In the genomic region with DNA sequence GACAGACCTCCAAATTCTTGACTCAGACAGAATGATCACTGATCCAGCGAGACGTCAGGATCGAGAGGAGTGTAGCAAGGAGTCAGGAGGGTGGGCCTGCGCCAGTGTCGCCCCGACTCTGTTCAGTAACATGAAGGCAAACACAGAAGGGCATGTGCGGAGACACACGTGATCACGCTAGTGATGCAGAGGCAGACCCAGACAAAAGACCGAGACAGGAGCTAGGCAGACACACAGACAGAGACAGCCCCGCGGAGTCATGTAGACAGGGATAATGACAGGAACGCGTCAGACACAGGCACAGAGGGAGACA, we compare ENCODE assay signal across 8 cellular contexts. TPM values are rescaled to one million over a fixed set of nuclear protein-coding genes. Genes with fewer than 3 reads are reported as not detected.
DNase-seq lines count a peak whose midpoint lies in the region; ATAC-seq and TF ChIP-seq lines count a peak whose summit lies in the region.

No MANE protein-coding gene starts in this region.

- CTCF ChIA-PET in activated CD8-positive, alpha-beta T cell treated with anti-CD3 and anti-CD28 coated beads for 36 hours (lab: Charles Lee): interaction anchor here (0.8 to 1.2 kb wide), 3 partner anchors 16 to 45 kb away, joined by 3 to 5 read pairs (median 3); no protein-coding TSS in a partner anchor

- peaks cover 21% of the 10 kb centered on the region for H3K4me1 ChIP-seq in iPS-18a (ENCODE audit: control insufficient read depth, low read depth, low read length)
- H3K4me1 ChIP-seq in stomach smooth muscle (ENCODE audit: control insufficient read depth, insufficient read depth, low read length): peaks cover 73% of the 10 kb centered on the region

- peak overlapping the region; percentile 64 for H3K9ac ChIP-seq in iPS-18a (ENCODE audit: low read length)
- H3K9ac ChIP-seq in stomach smooth muscle (ENCODE audit: low read length in 2 of 2): peak overlapping the region; percentile 72 to 98

- POLR2A ChIA-PET in activated CD8-positive, alpha-beta T cell treated with anti-CD3 and anti-CD28 coated beads for 36 hours (lab: Charles Lee): interaction anchor here (0.5 to 6.6 kb wide), 8 partner anchors 9 to 264 kb away, joined by 3 to 35 read pairs (median 3); a partner anchor contains a TSS

- H3K27ac ChIP-seq in iPS-18a (ENCODE audit: low read length): no peak overlapping the region
- H3K27ac ChIP-seq in stomach smooth muscle (ENCODE audit: low read length): peak overlapping the region; percentile 92

- no peak for ATAC-seq in activated CD8-positive, alpha-beta T cell treated with anti-CD3 and anti-CD28 coated beads for 36 hours
- no peak for ATAC-seq in GM19467 (IDR thresholded peaks at IDR 0.05; ENCODE audit: unreplicated experiment)

- DNase-seq in AG10803 (ENCODE audit: low read depth) (no peak), HFFc6 (no peak), medulla oblongata (ENCODE audit: extremely low spot score) (no peak), GOT3 (lab: John Stamatoyannopoulos, UW) (no peak)
- DNase-seq in activated CD8-positive, alpha-beta T cell treated with anti-CD3 and anti-CD28 coated beads for 36 hours: no peak

- peak overlapping the region; percentile 81 for H3K4me3 ChIP-seq in AG10803 (ENCODE audit: low read length)
- H3K4me3 ChIP-seq in iPS-18a (ENCODE audit: low read length): peak overlapping the region; percentile 76
- H3K4me3 ChIP-seq in stomach smooth muscle (ENCODE audit: low read length in 2 of 2): peak overlapping the region; percentile 69 to 87

- no peaks in the 10 kb centered on the region for H3K9me3 Mint-ChIP-seq in HFFc6
- no peaks in the 10 kb centered on the region for H3K9me3 Mint-ChIP-seq in activated CD8-positive, alpha-beta T cell treated with anti-CD3 and anti-CD28 coated beads for 36 hours

- H3K27ac Mint-ChIP-seq in HFFc6: peak overlapping the region; percentile 91
- peak overlapping the region; percentile 92 for H3K27ac Mint-ChIP-seq in activated CD8-positive, alpha-beta T cell treated with anti-CD3 and anti-CD28 coated beads for 36 hours

- TF ChIP-seq CTCF in AG10803 (conservative IDR thresholded peaks at IDR 0.05; ENCODE audit: low read length): no peak
- TF ChIP-seq CTCF in HFFc6 (IDR thresholded peaks at IDR 0.05): no peak
- TF ChIP-seq CTCF in activated CD8-positive, alpha-beta T cell treated with anti-CD3 and anti-CD28 coated beads for 36 hours (IDR thresholded peaks at IDR 0.05): no peak

- H3K27me3 ChIP-seq in iPS-18a (ENCODE audit: control insufficient read depth, insufficient read depth, low read length) (peaks cover 52% of the 10 kb centered on the region), stomach smooth muscle (ENCODE audit: control insufficient read depth in 1 of 2, insufficient read depth in 2 of 2, low read length in 2 of 2) (no peaks in the 10 kb centered on the region)

- no peaks in the 10 kb centered on the region for H3K9me3 ChIP-seq in iPS-18a (ENCODE audit: control insufficient read depth, low read depth, low read length)
- no peaks in the 10 kb centered on the region for H3K9me3 ChIP-seq in stomach smooth muscle (ENCODE audit: control insufficient read depth in 2 of 2, low read length in 2 of 2)

- H3K36me3 ChIP-seq in iPS-18a (ENCODE audit: control insufficient read depth, low read depth, low read length): no peaks in the 10 kb centered on the region
- peaks cover 6 to 13% of the 10 kb centered on the region in 2 donors for H3K36me3 ChIP-seq in stomach smooth muscle (ENCODE audit: control insufficient read depth in 2 of 2, insufficient read depth in 2 of 2, low read length in 2 of 2)

- peaks cover 12% of the 10 kb centered on the region for H3K27me3 Mint-ChIP-seq in HFFc6 (ENCODE audit: insufficient read depth)
- no peaks in the 10 kb centered on the region for H3K27me3 Mint-ChIP-seq in activated CD8-positive, alpha-beta T cell treated with anti-CD3 and anti-CD28 coated beads for 36 hours

- H3K36me3 Mint-ChIP-seq in HFFc6 (ENCODE audit: low read depth): peaks cover 8% of the 10 kb centered on the region; the same call in 1 of the 2 replicates
- H3K36me3 Mint-ChIP-seq in activated CD8-positive, alpha-beta T cell treated with anti-CD3 and anti-CD28 coated beads for 36 hours (ENCODE audit: low read depth): peaks cover 32% of the 10 kb centered on the region

- intact Hi-C loops in activated CD8-positive, alpha-beta T cell treated with anti-CD3 and anti-CD28 coated beads for 36 hours (cut with micrococcal nuclease): loop anchor here (5.0 kb wide), 1 partner anchor 46 kb away; a partner anchor contains a TSS

- H3K4me3 Mint-ChIP-seq in HFFc6: peak overlapping the region; percentile 86
- peak overlapping the region; percentile 83 for H3K4me3 Mint-ChIP-seq in activated CD8-positive, alpha-beta T cell treated with anti-CD3 and anti-CD28 coated beads for 36 hours

- H3K4me1 Mint-ChIP-seq in HFFc6 (ENCODE audit: low read depth): peaks cover 61% of the 10 kb centered on the region
- peaks cover 56% of the 10 kb centered on the region for H3K4me1 Mint-ChIP-seq in activated CD8-positive, alpha-beta T cell treated with anti-CD3 and anti-CD28 coated beads for 36 hours (ENCODE audit: low read depth)

RNA-seq across cellular contexts. Expression of a gene that starts 7.2 kb away (rescaled TPM):
- total RNA-seq in HFFc6 (2021; fragmentation: NEBNext Ultra II Directional; extraction: Animal tissue kit (Norgen Biotek cat#: 25700)): 10 to 100 TPM; 10.4 to 15.2 (median 11.6) TPM
- 10 to 100 TPM; 49.2 to 53.8 TPM for total RNA-seq in activated CD8-positive, alpha-beta T cell treated with anti-CD3 and anti-CD28 coated beads for 36 hours

RNA-seq across cellular contexts. Expression of a gene that starts 13.6 kb away (rescaled TPM):
- 1 to 10 TPM in 2 of 6 experiments, under 1 TPM in 4; 0.40 to 1.3 (median 0.60) TPM for total RNA-seq in HFFc6 (2021; fragmentation: NEBNext Ultra II Directional; extraction: Animal tissue kit (Norgen Biotek cat#: 25700))
- 1 to 10 TPM; 2.4 to 2.9 TPM for total RNA-seq in activated CD8-positive, alpha-beta T cell treated with anti-CD3 and anti-CD28 coated beads for 36 hours

RNA-seq across cellular contexts. Expression of a gene that starts 16.1 kb away (rescaled TPM):
- 100 to 1,000 TPM; 104 to 122 (median 107) TPM for total RNA-seq in HFFc6 (2021; fragmentation: NEBNext Ultra II Directional; extraction: Animal tissue kit (Norgen Biotek cat#: 25700))
- 10 to 100 TPM; 72.8 to 77.2 TPM for total RNA-seq in activated CD8-positive, alpha-beta T cell treated with anti-CD3 and anti-CD28 coated beads for 36 hours

RNA-seq across cellular contexts. Expression of a gene that starts 16.5 kb away (rescaled TPM):
- 10 to 100 TPM in 4 of 6 experiments, 1 to 10 TPM in 2; 9.3 to 15.3 (median 10.5) TPM for total RNA-seq in HFFc6 (2021; fragmentation: NEBNext Ultra II Directional; extraction: Animal tissue kit (Norgen Biotek cat#: 25700))
- 10 to 100 TPM; 13.5 to 16.2 TPM for total RNA-seq in activated CD8-positive, alpha-beta T cell treated with anti-CD3 and anti-CD28 coated beads for 36 hours

RNA-seq across cellular contexts. Expression of a gene that starts 47.3 kb away (rescaled TPM):
- 100 to 1,000 TPM in 4 of 6 experiments, 10 to 100 TPM in 2; 83.3 to 112 (median 110) TPM for total RNA-seq in HFFc6 (2021; fragmentation: NEBNext Ultra II Directional; extraction: Animal tissue kit (Norgen Biotek cat#: 25700))
- total RNA-seq in activated CD8-positive, alpha-beta T cell treated with anti-CD3 and anti-CD28 coated beads for 36 hours: 100 to 1,000 TPM; 130 to 139 TPM
